In genomic region chr11:50174189-50174588, GRCh38 we compare ENCODE assay signal across 10 cellular contexts.
DNase-seq lines count a peak whose midpoint lies in the region; ATAC-seq and TF ChIP-seq lines count a peak whose summit lies in the region.
"Had no signal": no experiment of that assay in that cellular context is flagged by ENCODE, and none has a peak within 500 bp of the region (broad histone marks: within the 10 kb centered on the region; RNA-seq: fewer than 3 reads in every experiment).

No MANE protein-coding gene starts in this region.

- H3K4me1 Mint-ChIP-seq in activated T-helper 17 cell treated with anti-CD3 and anti-CD28 coated beads, Interleukin-2, amount 50 U/mL, for 72 hours: no peaks in the 10 kb centered on the region
- H3K4me1 Mint-ChIP-seq: activated naive CD8-positive, alpha-beta T cell treated with anti-CD3 and anti-CD28 coated beads for 36 hours had no signal

- H3K27ac Mint-ChIP-seq in activated T-helper 17 cell treated with anti-CD3 and anti-CD28 coated beads, Interleukin-2, amount 50 U/mL, for 72 hours: no peak overlapping the region
- H3K27ac Mint-ChIP-seq: activated naive CD8-positive, alpha-beta T cell treated with anti-CD3 and anti-CD28 coated beads for 36 hours had no signal

- H3K4me1 ChIP-seq in lung (ENCODE audit: control insufficient read depth in 2 of 2, insufficient read depth in 2 of 2, low read length in 2 of 2): no peaks in the 10 kb centered on the region

- DNase-seq in GM04503 (ENCODE audit: low read depth) (peak; percentile 19), M059J (ENCODE audit: low read depth) (peak; percentile 6), lung (ENCODE audit: low spot score) (no peak), NCI-H187 (lab: John Stamatoyannopoulos, UW) (no peak)
- DNase-seq: activated CD4-positive, alpha-beta T cell treated with anti-CD3 and anti-CD28 coated beads, Interleukin-2, amount 50 U/mL, for 48 hours; activated naive CD8-positive, alpha-beta T cell treated with anti-CD3 and anti-CD28 coated beads for 36 hours had no signal

- H3K27ac ChIP-seq in lung (ENCODE audit: low read depth in 1 of 2, low read length in 1 of 2): no peak overlapping the region
- H3K27ac ChIP-seq: SK-N-MC had no signal

- ATAC-seq in activated T-helper 17 cell treated with anti-CD3 and anti-CD28 coated beads, Interleukin-2, amount 50 U/mL, for 72 hours (replicated peaks): peak; percentile 67
- ATAC-seq in lung (ENCODE audit: insufficient read depth, low FRiP score) (peak; percentile 72), HG02885 (IDR thresholded peaks at IDR 0.05; ENCODE audit: poor library complexity, unreplicated experiment) (no peak), HG02973 (IDR thresholded peaks at IDR 0.05; ENCODE audit: unreplicated experiment) (no peak)

- H3K36me3 ChIP-seq in lung (ENCODE audit: control insufficient read depth in 2 of 2, insufficient read depth in 2 of 2, low read length in 2 of 2): no peaks in the 10 kb centered on the region

- no peak overlapping the region for H3K4me3 ChIP-seq in lung
- H3K4me3 ChIP-seq: SK-N-MC had no signal

- peaks cover 7% of the 10 kb centered on the region for H3K9me3 Mint-ChIP-seq in activated T-helper 17 cell treated with anti-CD3 and anti-CD28 coated beads, Interleukin-2, amount 50 U/mL, for 72 hours

- no peaks in the 10 kb centered on the region for H3K36me3 Mint-ChIP-seq in activated T-helper 17 cell treated with anti-CD3 and anti-CD28 coated beads, Interleukin-2, amount 50 U/mL, for 72 hours (ENCODE audit: low read depth)
- H3K36me3 Mint-ChIP-seq: activated naive CD8-positive, alpha-beta T cell treated with anti-CD3 and anti-CD28 coated beads for 36 hours had no signal

- no peaks in the 10 kb centered on the region for H3K27me3 ChIP-seq in lung (ENCODE audit: control insufficient read depth, insufficient read depth)

- no peak for TF ChIP-seq CTCF in lung (IDR thresholded peaks at IDR 0.05; ENCODE audit: control extremely low read depth, extremely low read depth)

- H3K27me3 Mint-ChIP-seq in activated T-helper 17 cell treated with anti-CD3 and anti-CD28 coated beads, Interleukin-2, amount 50 U/mL, for 72 hours: no peaks in the 10 kb centered on the region
- H3K27me3 Mint-ChIP-seq: activated naive CD8-positive, alpha-beta T cell treated with anti-CD3 and anti-CD28 coated beads for 36 hours had no signal

- no peak overlapping the region for H3K4me3 Mint-ChIP-seq in activated T-helper 17 cell treated with anti-CD3 and anti-CD28 coated beads, Interleukin-2, amount 50 U/mL, for 72 hours
- H3K4me3 Mint-ChIP-seq: activated naive CD8-positive, alpha-beta T cell treated with anti-CD3 and anti-CD28 coated beads for 36 hours had no signal

- no peaks in the 10 kb centered on the region for H3K9me3 ChIP-seq in lung (ENCODE audit: control insufficient read depth in 2 of 2, insufficient read depth in 1 of 2, low read length in 1 of 2)

Comparison
In these comparisons a context has a peak if more than half of its experiments do, and no peak if none do; other contexts are left out.
1. DNase-seq: peak in GM04503 (single experiment) and M059J (single experiment); none in lung (single experiment) and NCI-H187 (0 of 2).
2. ATAC-seq: peak in activated T-helper 17 cell treated with anti-CD3 and anti-CD28 coated beads, Interleukin-2, amount 50 U/mL, for 72 hours (single experiment) and lung (single experiment); none in HG02885 (single experiment) and HG02973 (single experiment).